ENCODE assay signal across 16 cellular contexts in the genomic region with DNA sequence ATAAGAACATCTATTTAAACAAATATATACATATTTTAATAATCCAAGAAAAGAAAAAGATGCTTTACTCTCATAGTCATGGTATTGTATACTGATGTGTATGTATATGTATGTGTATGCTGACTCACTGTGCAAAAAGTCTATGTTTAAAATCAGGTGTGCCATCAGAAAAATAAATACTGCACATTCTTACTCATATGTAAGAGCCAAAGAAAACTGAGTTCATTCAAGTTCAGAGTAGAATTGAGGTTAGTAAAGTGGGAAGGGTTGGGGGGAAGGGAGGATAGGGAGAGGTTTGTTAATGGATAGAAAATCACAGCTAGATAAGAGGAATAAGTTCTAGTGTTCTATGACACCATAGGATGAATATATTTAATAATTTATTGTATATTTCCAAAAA.
DNase-seq lines count a peak whose midpoint lies in the region; ATAC-seq and TF ChIP-seq lines count a peak whose summit lies in the region.
"Had no signal": no experiment of that assay in that cellular context is flagged by ENCODE, and none has a peak within 500 bp of the region (broad histone marks: within the 10 kb centered on the region; RNA-seq: fewer than 3 reads in every experiment).

No MANE protein-coding gene starts in this region.

- H3K4me3 ChIP-seq in IMR-90 (ENCODE audit: insufficient read depth, low read depth, low read length), result no peak overlapping the region
- H3K4me3 ChIP-seq in RWPE2 (ENCODE audit: severe bottlenecking), result no peak overlapping the region
- H3K4me3 ChIP-seq in fibroblast of lung (replicated peaks in 1 of 4; ENCODE audit: control extremely low read depth in 1 of 4, insufficient read depth in 1 of 4, low read depth in 3 of 4, low read length in 4 of 4), result no peak overlapping the region
- H3K4me3 ChIP-seq: BLaER1 treated with 17β-estradiol and CSF1 and Interleukin-3, amounts not matched to agents 10 nM and 100 nM had no signal

- H2AFZ ChIP-seq in IMR-90 (replicated peaks; ENCODE audit: low read length, poor library complexity) (no peak overlapping the region), fibroblast of lung (ENCODE audit: low read length) (no peak overlapping the region)

- TF ChIP-seq POLR2A in IMR-90 (IDR thresholded peaks at IDR 0.05; ENCODE audit: low read depth, low read length), result no peak

- TF ChIP-seq CTCF in 22Rv1 (IDR thresholded peaks at IDR 0.05) (no peak), IMR-90 (conservative IDR thresholded peaks at IDR 0.05; ENCODE audit: low read depth, low read length) (no peak), RWPE2 (IDR thresholded peaks at IDR 0.05; ENCODE audit: poor library complexity, severe bottlenecking) (no peak), fibroblast of lung (conservative IDR thresholded peaks at IDR 0.05 in 1 of 2, IDR thresholded peaks at IDR 0.05 in 1 of 2; ENCODE audit: low read depth in 1 of 2, low read length in 2 of 2) (no peak)

- POLR2A ChIA-PET in IMR-90 (lab: Charles Lee; ENCODE audit: unreplicated experiment), result no interaction called here

- H3K79me2 ChIP-seq in fibroblast of lung (ENCODE audit: control insufficient read depth, insufficient read depth, low read length), result no peaks in the 10 kb centered on the region

- H3K27ac ChIP-seq in 22Rv1 (peak overlapping the region; percentile 76), IMR-90 (ENCODE audit: insufficient read depth, low read length) (no peak overlapping the region), RWPE2 (ENCODE audit: poor library complexity, severe bottlenecking) (no peak overlapping the region), fibroblast of lung (ENCODE audit: insufficient read depth, low read length) (no peak overlapping the region)
- H3K27ac ChIP-seq: BLaER1 treated with 17β-estradiol and CSF1 and Interleukin-3, amounts not matched to agents 10 nM and 100 nM had no signal

- dilution Hi-C loops in IMR-90 (cut with HindIII; ENCODE audit: low sequenced_read_pairs, unreplicated experiment), result no loop called here

- no peak overlapping the region for H2BK5ac ChIP-seq in IMR-90 (ENCODE audit: low read depth, low read length, poor library complexity, severe bottlenecking)

- ATAC-seq in IMR-90 (ENCODE audit: low read depth) (no peak), RWPE2 (ENCODE audit: low read depth) (peak; percentile 82), HG03025 (IDR thresholded peaks at IDR 0.05; ENCODE audit: low FRiP score, unreplicated experiment) (no peak), GM19035 (IDR thresholded peaks at IDR 0.05; ENCODE audit: unreplicated experiment) (no peak)
- ATAC-seq: CD8-positive, alpha-beta T cell; Panc1; Right ventricle myocardium inferior had no signal

- BruUV-seq in IMR-90 (replicated peaks; lab: Mats Ljungman, UMichigan), result no TSS peak

- H3K4me1 ChIP-seq in IMR-90 (ENCODE audit: control insufficient read depth, insufficient read depth, low read length), result no peaks in the 10 kb centered on the region
- peaks cover 11% of the 10 kb centered on the region for H3K4me1 ChIP-seq in RWPE2 (ENCODE audit: insufficient read depth, poor library complexity, severe bottlenecking)
- no peaks in the 10 kb centered on the region for H3K4me1 ChIP-seq in fibroblast of lung (ENCODE audit: control insufficient read depth, extremely low read depth, insufficient read depth, low read length)
- H3K4me1 ChIP-seq: BLaER1 treated with 17β-estradiol and CSF1 and Interleukin-3, amounts not matched to agents 10 nM and 100 nM had no signal

- no peak overlapping the region for H3K9ac ChIP-seq in IMR-90 (ENCODE audit: low read depth, low read length)
- H3K9ac ChIP-seq in fibroblast of lung (ENCODE audit: insufficient read depth, low read length), result no peak overlapping the region
- H3K9ac ChIP-seq: BLaER1 treated with 17β-estradiol and CSF1 and Interleukin-3, amounts not matched to agents 10 nM and 100 nM had no signal

- no peak overlapping the region for H2BK20ac ChIP-seq in IMR-90 (ENCODE audit: low read depth, low read length)

- H3K4me2 ChIP-seq in IMR-90 (ENCODE audit: low read depth, low read length) (no peak overlapping the region), fibroblast of lung (ENCODE audit: extremely low read depth, insufficient read depth, low read length) (no peak overlapping the region)
- H3K4me2 ChIP-seq: BLaER1 treated with 17β-estradiol and CSF1 and Interleukin-3, amounts not matched to agents 10 nM and 100 nM had no signal

- no peak for TF ChIP-seq RAD21 in IMR-90 (IDR thresholded peaks at IDR 0.05; ENCODE audit: low read length)

- in situ Hi-C loops in IMR-90 (cut with MboI; ENCODE audit: low sequenced_read_pairs), result no loop called here

- no peaks in the 10 kb centered on the region for H3K79me1 ChIP-seq in IMR-90 (ENCODE audit: low read depth in 1 of 2, low read length in 2 of 2)

- no peak overlapping the region for H2BK15ac ChIP-seq in IMR-90 (ENCODE audit: low read depth, low read length)

- H3K23ac ChIP-seq in IMR-90 (ENCODE audit: low read depth, low read length), result no peak overlapping the region

- H3K14ac ChIP-seq in IMR-90 (replicated peaks; ENCODE audit: low read depth, low read length), result no peak overlapping the region

- no peaks in the 10 kb centered on the region for H4K20me1 ChIP-seq in IMR-90 (ENCODE audit: insufficient read depth, low read length)
- H4K20me1 ChIP-seq in fibroblast of lung (ENCODE audit: control insufficient read depth, extremely low read depth, insufficient read depth, low read length), result no peaks in the 10 kb centered on the region
- H4K20me1 ChIP-seq: BLaER1 treated with 17β-estradiol and CSF1 and Interleukin-3, amounts not matched to agents 10 nM and 100 nM had no signal

- H4K5ac ChIP-seq in IMR-90 (ENCODE audit: low read depth, low read length), result no peak overlapping the region

- peak; percentile 17 for DNase-seq in IMR-90
- no peak for DNase-seq in RWPE2 (ENCODE audit: low spot score)
- peak; percentile 2 to 55 for DNase-seq in fibroblast of lung (ENCODE audit: low read depth in 2 of 2)
- DNase-seq in NCI-H187 (lab: John Stamatoyannopoulos, UW), result no peak
- DNase-seq: CD8-positive, alpha-beta T cell; DND-41; H7; NCI-H1694 treated with DMSO at 0.1 percent for 48 hours; NCI-H2227 treated with DMSO at 0.1 percent for 48 hours; NCI-H524 treated with DMSO at 0.1 percent for 48 hours had no signal

- no peaks in the 10 kb centered on the region for H3K27me3 ChIP-seq in IMR-90 (ENCODE audit: control insufficient read depth, insufficient read depth, low read length)
- no peaks in the 10 kb centered on the region for H3K27me3 ChIP-seq in RWPE2 (ENCODE audit: insufficient read depth, poor library complexity, severe bottlenecking)
- no peaks in the 10 kb centered on the region for H3K27me3 ChIP-seq in fibroblast of lung (ENCODE audit: control insufficient read depth, insufficient read depth, low read length)
- H3K27me3 ChIP-seq: BLaER1 treated with 17β-estradiol and CSF1 and Interleukin-3, amounts not matched to agents 10 nM and 100 nM had no signal

- H3K36me3 ChIP-seq in IMR-90 (ENCODE audit: control insufficient read depth, insufficient read depth, low read length), result no peaks in the 10 kb centered on the region
- H3K36me3 ChIP-seq in RWPE2 (ENCODE audit: low read depth), result no peaks in the 10 kb centered on the region
- no peaks in the 10 kb centered on the region for H3K36me3 ChIP-seq in fibroblast of lung (ENCODE audit: control insufficient read depth, insufficient read depth, low read length)
- H3K36me3 ChIP-seq: BLaER1 treated with 17β-estradiol and CSF1 and Interleukin-3, amounts not matched to agents 10 nM and 100 nM had no signal

- H3K9me1 ChIP-seq in IMR-90 (ENCODE audit: insufficient read depth, low read length), result no peaks in the 10 kb centered on the region

- H3K18ac ChIP-seq in IMR-90 (ENCODE audit: low read depth, low read length), result no peak overlapping the region

- H2AK5ac ChIP-seq in IMR-90 (ENCODE audit: low read depth, low read length), result no peak overlapping the region

- H3K56ac ChIP-seq in IMR-90 (ENCODE audit: extremely low read depth, insufficient read depth, low read length), result no peak overlapping the region

- H2AK9ac ChIP-seq in IMR-90 (replicated peaks; ENCODE audit: low read depth, low read length, poor library complexity), result no peak overlapping the region

- H4K91ac ChIP-seq in IMR-90 (ENCODE audit: insufficient read depth, low read depth, low read length), result no peak overlapping the region

- intact Hi-C loops in IMR-90 (cut with micrococcal nuclease), result no loop called here

- no peak overlapping the region for H4K8ac ChIP-seq in IMR-90 (ENCODE audit: low read depth in 2 of 2, low read length in 2 of 2)

- H3K9me3 ChIP-seq in IMR-90 (ENCODE audit: control insufficient read depth, insufficient read depth, low read length) (no peaks in the 10 kb centered on the region), RWPE2 (ENCODE audit: severe bottlenecking) (no peaks in the 10 kb centered on the region), fibroblast of lung (ENCODE audit: control insufficient read depth, insufficient read depth, low read depth, low read length) (no peaks in the 10 kb centered on the region)
- H3K9me3 ChIP-seq: BLaER1 treated with 17β-estradiol and CSF1 and Interleukin-3, amounts not matched to agents 10 nM and 100 nM had no signal

- CTCF ChIA-PET in IMR-90 (lab: Yijun Ruan, JAX), result no interaction called here

- H2BK120ac ChIP-seq in IMR-90 (ENCODE audit: low read depth, low read length), result no peak overlapping the region

- no peak overlapping the region for H3K4ac ChIP-seq in IMR-90 (ENCODE audit: low read depth, low read length)

TF ChIP-seq in IMR-90, 13 proteins besides CTCF, POLR2A, EP300 and RAD21 (continues in another document):
- TF ChIP-seq RCOR1 (IDR thresholded peaks at IDR 0.05; ENCODE audit: insufficient replicate concordance, low read length), result no peak
- no peak for TF ChIP-seq FOS (IDR thresholded peaks at IDR 0.05; ENCODE audit: low read depth, low read length)
- TF ChIP-seq CEBPB (IDR thresholded peaks at IDR 0.05; ENCODE audit: low read depth, low read length), result no peak
- no peak for TF ChIP-seq MXI1 (IDR thresholded peaks at IDR 0.05; ENCODE audit: borderline replicate concordance, low read depth, low read length)
- no peak for TF ChIP-seq MAFK (IDR thresholded peaks at IDR 0.05; ENCODE audit: low read depth, low read length)
- no peak for TF ChIP-seq SMC3 (IDR thresholded peaks at IDR 0.05; ENCODE audit: low read depth, low read length)
- no peak for TF ChIP-seq BHLHE40 (IDR thresholded peaks at IDR 0.05; ENCODE audit: low read depth, low read length)
- TF ChIP-seq RFX5 (IDR thresholded peaks at IDR 0.05; ENCODE audit: low read depth, low read length), result no peak
- no peak for TF ChIP-seq MAZ (IDR thresholded peaks at IDR 0.05; ENCODE audit: borderline replicate concordance, low read depth, low read length)
- TF ChIP-seq NFE2L2 (IDR thresholded peaks at IDR 0.05; ENCODE audit: low read depth, low read length), result no peak
- no peak for TF ChIP-seq CHD1 (IDR thresholded peaks at IDR 0.05; ENCODE audit: low read depth, low read length)

Comparison
In these comparisons a context has a peak if more than half of its experiments do, and no peak if none do; other contexts are left out.
1. DNase-seq: peak in IMR-90 (single experiment) and fibroblast of lung (2 of 2); none in RWPE2 (single experiment) and NCI-H187 (0 of 2).